ENCODE assay signal across 8 cellular contexts in the genomic region with DNA sequence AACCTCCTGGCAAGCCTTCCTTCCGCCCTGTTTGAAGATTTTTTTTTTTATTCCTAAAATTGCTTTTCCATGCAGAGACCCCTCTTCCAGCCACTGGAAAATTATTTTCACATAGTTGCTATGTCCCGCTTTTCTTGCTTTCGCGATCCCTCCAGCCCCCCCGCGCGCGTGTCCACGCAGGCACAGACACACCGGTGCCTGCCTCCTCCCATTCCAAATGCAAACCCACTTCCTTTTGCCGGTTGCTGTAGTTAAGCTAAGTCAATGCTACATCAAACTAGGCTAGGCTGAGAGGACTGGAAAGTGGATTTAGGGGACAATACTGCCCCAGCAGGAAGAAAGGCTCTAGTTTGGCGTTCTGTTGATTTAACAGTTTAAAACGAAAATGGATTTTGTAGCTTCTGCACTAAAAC.
DNase-seq lines count a peak whose midpoint lies in the region; ATAC-seq and TF ChIP-seq lines count a peak whose summit lies in the region.

No MANE protein-coding gene starts in this region.

- peaks cover 31% of the 10 kb centered on the region for H3K4me1 Mint-ChIP-seq in activated T-cell treated with anti-CD3 and anti-CD28 coated beads, Interleukin-2, amount 50 U/mL, for 4 hours (ENCODE audit: low read depth)
- H3K4me1 Mint-ChIP-seq in brain, result peaks cover 34% of the 10 kb centered on the region
- H3K4me1 Mint-ChIP-seq in stimulated activated effector memory CD8-positive, alpha-beta T cell treated with anti-CD3 and anti-CD28 coated beads, Interleukin-12 subunit alpha, Interleukin-12 subunit beta, amount 100 ng/mL, for 72 hours, result peaks cover 46% of the 10 kb centered on the region

- no peaks in the 10 kb centered on the region for H3K9me3 Mint-ChIP-seq in activated T-cell treated with anti-CD3 and anti-CD28 coated beads, Interleukin-2, amount 50 U/mL, for 4 hours
- peaks cover 0 to 5% (median 0%) of the 10 kb centered on the region in 5 experiments for H3K9me3 Mint-ChIP-seq in brain
- H3K9me3 Mint-ChIP-seq in stimulated activated effector memory CD8-positive, alpha-beta T cell treated with anti-CD3 and anti-CD28 coated beads, Interleukin-12 subunit alpha, Interleukin-12 subunit beta, amount 100 ng/mL, for 72 hours, result no peaks in the 10 kb centered on the region

- no peak for DNase-seq in activated T-cell treated with anti-CD3 and anti-CD28 coated beads, Interleukin-2, amount 50 U/mL, for 4 hours
- no peak for DNase-seq in activated T-cell treated with anti-CD3 and anti-CD28 coated beads, Interleukin-2, amount 50 U/mL, for 1 hour
- DNase-seq in NCI-H524 treated with DMSO at 0.1 percent for 48 hours (lab: John Stamatoyannopoulos, UW), result peak; percentile 18
- DNase-seq in inferior parietal cortex (ENCODE audit: extremely low spot score), result peak; percentile 56
- DNase-seq in stimulated activated effector memory CD8-positive, alpha-beta T cell treated with anti-CD3 and anti-CD28 coated beads, Interleukin-12 subunit alpha, Interleukin-12 subunit beta, amount 100 ng/mL, for 72 hours (ENCODE audit: low spot score in 2 of 2), result no peak
- DNase-seq in NCI-H2029 (lab: John Stamatoyannopoulos, UW), result no peak
- DNase-seq in KG1 (lab: John Stamatoyannopoulos, UW), result no peak

- no peaks in the 10 kb centered on the region for H3K36me3 Mint-ChIP-seq in activated T-cell treated with anti-CD3 and anti-CD28 coated beads, Interleukin-2, amount 50 U/mL, for 4 hours (ENCODE audit: insufficient read depth)
- H3K36me3 Mint-ChIP-seq in brain, result no peaks in the 10 kb centered on the region
- H3K36me3 Mint-ChIP-seq in stimulated activated effector memory CD8-positive, alpha-beta T cell treated with anti-CD3 and anti-CD28 coated beads, Interleukin-12 subunit alpha, Interleukin-12 subunit beta, amount 100 ng/mL, for 72 hours, result peaks cover 13% of the 10 kb centered on the region

- peak overlapping the region; percentile 76 to 97 (median 85) for H3K27ac Mint-ChIP-seq in brain
- no peak overlapping the region for H3K27ac Mint-ChIP-seq in stimulated activated effector memory CD8-positive, alpha-beta T cell treated with anti-CD3 and anti-CD28 coated beads, Interleukin-12 subunit alpha, Interleukin-12 subunit beta, amount 100 ng/mL, for 72 hours

- peaks cover 49% of the 10 kb centered on the region for H3K27me3 Mint-ChIP-seq in activated T-cell treated with anti-CD3 and anti-CD28 coated beads, Interleukin-2, amount 50 U/mL, for 4 hours (ENCODE audit: low read depth)
- peaks cover 34% of the 10 kb centered on the region for H3K27me3 Mint-ChIP-seq in brain

- peak; percentile 50 to 72 for TF ChIP-seq CTCF in brain (conservative IDR thresholded peaks at IDR 0.05)

- peak overlapping the region; percentile 87 for H3K4me3 Mint-ChIP-seq in activated T-cell treated with anti-CD3 and anti-CD28 coated beads, Interleukin-2, amount 50 U/mL, for 4 hours
- peak overlapping the region; percentile 95 to 99 (median 98) for H3K4me3 Mint-ChIP-seq in brain
- H3K4me3 Mint-ChIP-seq in stimulated activated effector memory CD8-positive, alpha-beta T cell treated with anti-CD3 and anti-CD28 coated beads, Interleukin-12 subunit alpha, Interleukin-12 subunit beta, amount 100 ng/mL, for 72 hours, result peak overlapping the region; percentile 83

- ATAC-seq in activated T-cell treated with anti-CD3 and anti-CD28 coated beads, Interleukin-2, amount 50 U/mL, for 4 hours, result no peak
- no peak for ATAC-seq in stimulated activated effector memory CD8-positive, alpha-beta T cell treated with anti-CD3 and anti-CD28 coated beads, Interleukin-12 subunit alpha, Interleukin-12 subunit beta, amount 100 ng/mL, for 72 hours

Comparison
In these comparisons a context has a peak if more than half of its experiments do, and no peak if none do; other contexts are left out.
1. DNase-seq: peak in NCI-H524 treated with DMSO at 0.1 percent for 48 hours (single experiment) and inferior parietal cortex (single experiment); none in activated T-cell treated with anti-CD3 and anti-CD28 coated beads, Interleukin-2, amount 50 U/mL, for 4 hours (single experiment), activated T-cell treated with anti-CD3 and anti-CD28 coated beads, Interleukin-2, amount 50 U/mL, for 1 hour (single experiment), stimulated activated effector memory CD8-positive, alpha-beta T cell treated with anti-CD3 and anti-CD28 coated beads, Interleukin-12 subunit alpha, Interleukin-12 subunit beta, amount 100 ng/mL, for 72 hours (0 of 2), NCI-H2029 (single experiment) and KG1 (single experiment).
2. Peak in every context shown above with its lines, with median percentiles within 50 percentile points of each other: H3K4me3 Mint-ChIP-seq.